ENCODE assay signal across 19 cellular contexts in genomic region chr21:43815107-43815742, GRCh38. TPM values are rescaled to one million over a fixed set of nuclear protein-coding genes. Genes with fewer than 3 reads are reported as not detected.
DNase-seq lines count a peak whose midpoint lies in the region; ATAC-seq and TF ChIP-seq lines count a peak whose summit lies in the region.
"Had no signal": no experiment of that assay in that cellular context is flagged by ENCODE, and none has a peak within 500 bp of the region (broad histone marks: within the 10 kb centered on the region; RNA-seq: fewer than 3 reads in every experiment).

No MANE protein-coding gene starts in this region.

- H3K4me1 ChIP-seq in HEK293 (ENCODE audit: control insufficient read depth, insufficient read depth, low read length): no peaks in the 10 kb centered on the region

- no peaks in the 10 kb centered on the region for H3K9me3 ChIP-seq in HEK293 (ENCODE audit: control insufficient read depth, insufficient read depth, low read depth, low read length)
- H3K9me3 ChIP-seq: left lung, upper lobe of right lung had no signal

- no peaks in the 10 kb centered on the region for H3K36me3 ChIP-seq in HEK293 (ENCODE audit: control insufficient read depth in 2 of 2, insufficient read depth in 1 of 2, low read length in 2 of 2)
- H3K36me3 ChIP-seq: breast epithelium, left lung, upper lobe of right lung had no signal

- intact Hi-C loops in left colon (cut with DNase I, micrococcal nuclease): no loop called here

- POLR2A ChIA-PET in HEK293 (lab: Yijun Ruan, JAX): no interaction called here

- ATAC-seq in left colon: peak; percentile 34
- ATAC-seq: left lung, Right ventricle myocardium inferior, upper lobe of right lung had no signal

- no peak overlapping the region for H3K4me3 Mint-ChIP-seq in endothelial cell (ENCODE audit: unreplicated experiment)
- H3K4me3 Mint-ChIP-seq: activated naive CD8-positive, alpha-beta T cell had no signal

- peaks cover 6% of the 10 kb centered on the region for H3K36me3 Mint-ChIP-seq in endothelial cell (ENCODE audit: low read depth, unreplicated experiment)

- H3K4me1 Mint-ChIP-seq in endothelial cell (ENCODE audit: unreplicated experiment): peaks cover 12% of the 10 kb centered on the region

- H3K27ac ChIP-seq in HEK293 (ENCODE audit: extremely low read depth, low read depth, low read length): no peak overlapping the region
- H3K27ac ChIP-seq: breast epithelium, C4-2B, hepatocyte, left lung, upper lobe of right lung had no signal

- no peak overlapping the region for H3K27ac Mint-ChIP-seq in endothelial cell (ENCODE audit: unreplicated experiment)
- H3K27ac Mint-ChIP-seq: activated naive CD8-positive, alpha-beta T cell had no signal

- CTCF ChIA-PET in HEK293 (lab: Yijun Ruan, JAX): no interaction called here

- DNase-seq in DMS153 (lab: John Stamatoyannopoulos, UW) (peak; percentile 8), DMS153 treated with DMSO at 0.1 percent for 48 hours (lab: John Stamatoyannopoulos, UW; ENCODE audit: unreplicated experiment) (no peak), RPMI8226 (peak; percentile 51), left colon (peak in 1 of 2 donors; percentile 40), endothelial cell (ENCODE audit: low spot score) (no peak), occipital lobe (lab: John Stamatoyannopoulos, UW) (no peak)
- DNase-seq in activated T-cell treated with anti-CD3 and anti-CD28 coated beads, Interleukin-2, amount 50 U/mL, for 48 hours: no peak
- DNase-seq: EL; NCI-H1436; NCI-H526 treated with DMSO at 0.1 percent for 48 hours; stimulated activated naive CD4-positive, alpha-beta T cell treated with Interleukin-2 at 50 U/mL for 16 hours; upper lobe of right lung had no signal

- H3K9me3 Mint-ChIP-seq in endothelial cell (ENCODE audit: unreplicated experiment): no peaks in the 10 kb centered on the region

- H3K4me3 ChIP-seq in HEK293 (ENCODE audit: low read depth, low read length): no peak overlapping the region
- H3K4me3 ChIP-seq: breast epithelium, hepatocyte, left lung, upper lobe of right lung had no signal

- H3K27me3 Mint-ChIP-seq in endothelial cell (ENCODE audit: unreplicated experiment): peaks cover 12% of the 10 kb centered on the region
- H3K27me3 Mint-ChIP-seq: activated naive CD8-positive, alpha-beta T cell had no signal

- TF ChIP-seq CTCF in HEK293 (tag by site-specific recombination; IDR thresholded peaks at IDR 0.05) (no peak), endothelial cell (IDR thresholded peaks at IDR 0.05; ENCODE audit: unreplicated experiment) (no peak)

TF ChIP-seq in HEK293, 187 proteins besides CTCF, POLR2A, EP300 and RAD21:
- TF ChIP-seq ZNF449 (tag by site-specific recombination; IDR thresholded peaks at IDR 0.05) (no peak), KLF9 (tag by site-specific recombination; IDR thresholded peaks at IDR 0.05; ENCODE audit: low read depth) (peak; percentile 37; the same call in 1 of the 2 replicates), ZNF24 (tag by site-specific recombination; IDR thresholded peaks at IDR 0.05) (no peak), ZFHX2 (tag by site-specific recombination; conservative IDR thresholded peaks at IDR 0.05) (peak; percentile 58), ZNF354C (tag by site-specific recombination; IDR thresholded peaks at IDR 0.05; ENCODE audit: borderline replicate concordance, low read depth) (no peak), ZNF18 (tag by site-specific recombination; IDR thresholded peaks at IDR 0.05) (no peak), IKZF3 (tag by site-specific recombination; IDR thresholded peaks at IDR 0.05) (no peak), ZNF610 (tag by site-specific recombination; IDR thresholded peaks at IDR 0.05; ENCODE audit: borderline replicate concordance) (no peak)

RNA-seq across cellular contexts. Expression of gene RRP1, which starts 25.8 kb away (rescaled TPM):
- total RNA-seq in left colon (10 to 100 TPM; 13.0 to 18.5 TPM), endothelial cell (ENCODE audit: unreplicated experiment) (21.0 TPM), occipital lobe (14.0 TPM)

RNA-seq across cellular contexts. Expression of gene CSTB, which starts 39.1 kb away (rescaled TPM):
- total RNA-seq in left colon (10 to 100 TPM; 69.1 to 74.4 TPM), endothelial cell (ENCODE audit: unreplicated experiment) (66.5 TPM), occipital lobe (7.5 TPM)

RNA-seq across cellular contexts. Expression of gene AGPAT3, which starts 49.8 kb away (rescaled TPM):
- 100 to 1,000 TPM in 1 of 2 donors, 10 to 100 TPM in 1; 97.5 to 105 TPM for total RNA-seq in left colon
- 22.6 TPM for total RNA-seq in endothelial cell (ENCODE audit: unreplicated experiment)
- 34.9 TPM for total RNA-seq in occipital lobe

Comparison
In these comparisons a context has a peak if more than half of its experiments do, and no peak if none do; other contexts are left out.
1. DNase-seq: peak in DMS153 (single experiment) and RPMI8226 (single experiment); none in DMS153 treated with DMSO at 0.1 percent for 48 hours (single experiment), activated T-cell treated with anti-CD3 and anti-CD28 coated beads, Interleukin-2, amount 50 U/mL, for 48 hours (0 of 2), endothelial cell (single experiment) and occipital lobe (single experiment).